13 cellular contexts compared by ENCODE assay signal in genomic region chr3:197331131-197331530, GRCh38. TPM values are rescaled to one million over a fixed set of nuclear protein-coding genes. Genes with fewer than 3 reads are reported as not detected.
DNase-seq lines count a peak whose midpoint lies in the region; ATAC-seq and TF ChIP-seq lines count a peak whose summit lies in the region.
"Had no signal": no experiment of that assay in that cellular context is flagged by ENCODE, and none has a peak within 500 bp of the region (broad histone marks: within the 10 kb centered on the region; RNA-seq: fewer than 3 reads in every experiment).

No MANE protein-coding gene starts in this region.

- CTCF ChIA-PET in T-cell (lab: Charles Lee) = no interaction called here

- DNase-seq in 8988T (peak; percentile 53), RPMI8226 (peak; percentile 21), fibroblast of gingiva (ENCODE audit: low read depth) (peak; percentile 16), T-cell (no peak)
- no peak for DNase-seq in effector CD4-positive, alpha-beta T cell
- no peak for DNase-seq in stimulated activated naive B cell treated with anti-CD40 and anti-IgM and Interleukin-4, amounts not matched to agents 10 μg/mL and 1 μg/mL and 100 μg/mL, for 72 hours
- DNase-seq: effector memory CD8-positive, alpha-beta T cell; hypothalamus; midbrain; NCI-H345; retina had no signal

- H3K9me3 Mint-ChIP-seq in T-cell = no peaks in the 10 kb centered on the region
- no peaks in the 10 kb centered on the region for H3K9me3 Mint-ChIP-seq in stimulated activated naive B cell treated with anti-CD40 and anti-IgM and Interleukin-4, amounts not matched to agents 10 μg/mL and 1 μg/mL and 100 μg/mL, for 72 hours
- H3K9me3 Mint-ChIP-seq: effector memory CD8-positive, alpha-beta T cell had no signal

- H3K27ac Mint-ChIP-seq in T-cell = no peak overlapping the region
- H3K27ac Mint-ChIP-seq in stimulated activated naive B cell treated with anti-CD40 and anti-IgM and Interleukin-4, amounts not matched to agents 10 μg/mL and 1 μg/mL and 100 μg/mL, for 72 hours = no peak overlapping the region
- H3K27ac Mint-ChIP-seq: effector memory CD8-positive, alpha-beta T cell had no signal

- no peak for ATAC-seq in HG02798 (IDR thresholded peaks at IDR 0.05; ENCODE audit: poor library complexity, unreplicated experiment)
- ATAC-seq in T-cell (replicated peaks in 1 of 4) = no peak
- no peak for ATAC-seq in stimulated activated naive B cell treated with anti-CD40 and anti-IgM and Interleukin-4, amounts not matched to agents 10 μg/mL and 1 μg/mL and 100 μg/mL, for 72 hours (replicated peaks)
- ATAC-seq: effector memory CD8-positive, alpha-beta T cell had no signal

- H3K4me1 Mint-ChIP-seq in T-cell = no peaks in the 10 kb centered on the region
- no peaks in the 10 kb centered on the region for H3K4me1 Mint-ChIP-seq in stimulated activated naive B cell treated with anti-CD40 and anti-IgM and Interleukin-4, amounts not matched to agents 10 μg/mL and 1 μg/mL and 100 μg/mL, for 72 hours

- POLR2A ChIA-PET in T-cell (lab: Charles Lee) = no interaction called here

- H3K4me3 Mint-ChIP-seq in T-cell = no peak overlapping the region
- H3K4me3 Mint-ChIP-seq in stimulated activated naive B cell treated with anti-CD40 and anti-IgM and Interleukin-4, amounts not matched to agents 10 μg/mL and 1 μg/mL and 100 μg/mL, for 72 hours = no peak overlapping the region
- H3K4me3 Mint-ChIP-seq: effector memory CD8-positive, alpha-beta T cell had no signal

- peaks cover 11 to 15% of the 10 kb centered on the region in 2 donors for H3K27me3 Mint-ChIP-seq in T-cell
- H3K27me3 Mint-ChIP-seq in stimulated activated naive B cell treated with anti-CD40 and anti-IgM and Interleukin-4, amounts not matched to agents 10 μg/mL and 1 μg/mL and 100 μg/mL, for 72 hours = peaks cover 15% of the 10 kb centered on the region in 2 donors

- 0 out of 3 replicates have a peak, but pooled peaks have one; percentile 4 for TF ChIP-seq CTCF in GM12872 (IDR thresholded peaks at IDR 0.05; ENCODE audit: insufficient read depth, low read depth, low read length)

- no peaks in the 10 kb centered on the region for H3K36me3 Mint-ChIP-seq in T-cell
- no peaks in the 10 kb centered on the region for H3K36me3 Mint-ChIP-seq in stimulated activated naive B cell treated with anti-CD40 and anti-IgM and Interleukin-4, amounts not matched to agents 10 μg/mL and 1 μg/mL and 100 μg/mL, for 72 hours

RNA-seq across cellular contexts. Expression of gene DLG1, which starts 32.7 kb away (rescaled TPM):
- total RNA-seq in T-cell = 10 to 100 TPM; 65.5 to 96.5 (median 68.4) TPM

Comparison
In these comparisons a context has a peak if more than half of its experiments do, and no peak if none do; other contexts are left out.
1. DNase-seq: peak in 8988T (single experiment), RPMI8226 (single experiment) and fibroblast of gingiva (single experiment); none in T-cell (0 of 34), effector CD4-positive, alpha-beta T cell (single experiment) and stimulated activated naive B cell treated with anti-CD40 and anti-IgM and Interleukin-4, amounts not matched to agents 10 μg/mL and 1 μg/mL and 100 μg/mL, for 72 hours (single experiment).